Comparison of ENCODE assay signal across 1 cellular context in the genomic region with DNA sequence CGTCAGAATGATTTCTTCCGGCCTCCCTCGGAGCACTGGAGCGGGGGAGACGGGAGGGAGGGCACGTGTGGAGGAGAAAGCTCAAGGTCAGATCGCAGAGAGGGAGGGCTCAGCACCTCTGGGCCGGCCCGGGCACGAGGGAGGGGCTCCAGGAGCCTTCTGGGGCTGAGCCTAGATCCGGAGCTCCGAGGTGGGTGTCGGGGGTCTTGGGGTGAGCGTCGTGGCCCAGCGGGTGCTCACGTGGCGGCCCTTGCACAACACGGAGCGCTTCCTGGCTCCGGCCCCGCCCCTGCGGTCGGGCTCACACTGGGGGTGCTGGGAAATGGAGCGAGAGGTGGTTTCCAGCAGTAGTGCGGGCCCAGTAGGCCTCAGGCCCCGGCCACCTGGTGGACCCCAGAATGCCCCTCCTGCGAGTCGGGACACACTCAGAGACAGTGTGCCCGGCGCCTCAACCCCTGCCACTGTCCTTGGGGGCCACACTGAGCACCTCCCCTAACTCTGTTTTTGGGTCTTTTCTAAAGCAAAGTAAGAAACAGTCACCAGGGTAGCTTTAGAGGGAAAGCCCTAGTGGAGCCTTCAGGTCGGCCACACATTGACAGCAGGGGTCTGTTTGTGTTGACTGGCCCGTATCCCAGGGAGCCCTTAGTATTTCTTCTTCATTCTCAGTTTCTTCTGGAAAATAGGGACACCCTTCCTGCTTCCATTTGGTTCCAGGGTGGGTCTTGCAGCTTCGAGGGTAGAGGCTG.
TF ChIP-seq lines count a peak whose summit lies in the region.

No MANE protein-coding gene starts in this region.

TF ChIP-seq in K562, 482 proteins besides CTCF, POLR2A, EP300 and RAD21 (continued from another document and continues in another):
- TF ChIP-seq, protein P1, sequence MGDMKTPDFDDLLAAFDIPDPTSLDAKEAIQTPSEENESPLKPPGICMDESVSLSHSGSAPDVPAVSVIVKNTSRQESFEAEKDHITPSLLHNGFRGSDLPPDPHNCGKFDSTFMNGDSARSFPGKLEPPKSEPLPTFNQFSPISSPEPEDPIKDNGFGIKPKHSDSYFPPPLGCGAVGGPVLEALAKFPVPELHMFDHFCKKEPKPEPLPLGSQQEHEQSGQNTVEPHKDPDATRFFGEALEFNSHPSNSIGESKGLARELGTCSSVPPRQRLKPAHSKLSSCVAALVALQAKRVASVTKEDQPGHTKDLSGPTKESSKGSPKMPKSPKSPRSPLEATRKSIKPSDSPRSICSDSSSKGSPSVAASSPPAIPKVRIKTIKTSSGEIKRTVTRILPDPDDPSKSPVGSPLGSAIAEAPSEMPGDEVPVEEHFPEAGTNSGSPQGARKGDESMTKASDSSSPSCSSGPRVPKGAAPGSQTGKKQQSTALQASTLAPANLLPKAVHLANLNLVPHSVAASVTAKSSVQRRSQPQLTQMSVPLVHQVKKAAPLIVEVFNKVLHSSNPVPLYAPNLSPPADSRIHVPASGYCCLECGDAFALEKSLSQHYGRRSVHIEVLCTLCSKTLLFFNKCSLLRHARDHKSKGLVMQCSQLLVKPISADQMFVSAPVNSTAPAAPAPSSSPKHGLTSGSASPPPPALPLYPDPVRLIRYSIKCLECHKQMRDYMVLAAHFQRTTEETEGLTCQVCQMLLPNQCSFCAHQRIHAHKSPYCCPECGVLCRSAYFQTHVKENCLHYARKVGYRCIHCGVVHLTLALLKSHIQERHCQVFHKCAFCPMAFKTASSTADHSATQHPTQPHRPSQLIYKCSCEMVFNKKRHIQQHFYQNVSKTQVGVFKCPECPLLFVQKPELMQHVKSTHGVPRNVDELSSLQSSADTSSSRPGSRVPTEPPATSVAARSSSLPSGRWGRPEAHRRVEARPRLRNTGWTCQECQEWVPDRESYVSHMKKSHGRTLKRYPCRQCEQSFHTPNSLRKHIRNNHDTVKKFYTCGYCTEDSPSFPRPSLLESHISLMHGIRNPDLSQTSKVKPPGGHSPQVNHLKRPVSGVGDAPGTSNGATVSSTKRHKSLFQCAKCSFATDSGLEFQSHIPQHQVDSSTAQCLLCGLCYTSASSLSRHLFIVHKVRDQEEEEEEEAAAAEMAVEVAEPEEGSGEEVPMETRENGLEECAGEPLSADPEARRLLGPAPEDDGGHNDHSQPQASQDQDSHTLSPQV (IDR thresholded peaks at IDR 0.05): peak; percentile 96
- TF ChIP-seq ZNF589 (CRISPR knock-in tag; IDR thresholded peaks at IDR 0.05; ENCODE audit: low read depth) (peak; percentile 75), TRIM24 (IDR thresholded peaks at IDR 0.05) (peak in 1 of 2 experiments; percentile 35; a peak in 1 of 4 replicates), NFIC (IDR thresholded peaks at IDR 0.05) (no peak; the same call in 1 of the 2 replicates), EP400 (IDR thresholded peaks at IDR 0.05) (peak; percentile 98), ZBED1 (IDR thresholded peaks at IDR 0.05) (0 out of 2 replicates have a peak, but pooled peaks have one; percentile 27), CBFA2T3 (IDR thresholded peaks at IDR 0.05) (peak; percentile 10; the same call in 1 of the 2 replicates), RBBP5 (IDR thresholded peaks at IDR 0.05; ENCODE audit: borderline replicate concordance, insufficient read depth, low read length, poor library complexity, severe bottlenecking) (peak; percentile 41), PCBP1 (IDR thresholded peaks at IDR 0.05; ENCODE audit: low read depth, low read length, poor library complexity, severe bottlenecking) (peak; percentile 61), YY1 (IDR thresholded peaks at IDR 0.05; ENCODE audit: borderline replicate concordance in 1 of 3, control insufficient read depth in 1 of 3, extremely low read depth in 1 of 3, insufficient read depth in 3 of 3, insufficient read length in 1 of 3, insufficient replicate concordance in 2 of 3, low read depth in 1 of 3, low read length in 2 of 3) (peak in 1 of 3 experiments; percentile 32), L3MBTL2 (IDR thresholded peaks at IDR 0.05) (peak; percentile 99), SRSF3 (IDR thresholded peaks at IDR 0.05; ENCODE audit: insufficient read depth, low read length) (peak; percentile 7; the same call in 1 of the 2 replicates), SUPT5H (IDR thresholded peaks at IDR 0.05) (peak; percentile 41), GABPB1 (CRISPR knock-in tag; IDR thresholded peaks at IDR 0.05) (0 out of 2 replicates have a peak, but pooled peaks have one; percentile 11), ZNF143 (CRISPR knock-in tag; IDR thresholded peaks at IDR 0.05) (0 out of 2 replicates have a peak, but pooled peaks have one; percentile 62), NR4A1 (CRISPR knock-in tag; IDR thresholded peaks at IDR 0.05) (no peak), NR4A1 (tag; IDR thresholded peaks at IDR 0.05) (0 out of 2 replicates have a peak, but pooled peaks have one; percentile 34), JUNB (CRISPR knock-in tag; conservative IDR thresholded peaks at IDR 0.05) (no peak), PHF20 (IDR thresholded peaks at IDR 0.05; ENCODE audit: partially characterized antibody) (peak; percentile 73), SRF (CRISPR knock-in tag; IDR thresholded peaks at IDR 0.05) (peak in 1 of 2 experiments; percentile 15; a peak in 1 of 4 replicates), GABPA (tag; conservative IDR thresholded peaks at IDR 0.05; ENCODE audit: low read depth) (peak; percentile 43), SIN3B (IDR thresholded peaks at IDR 0.05; ENCODE audit: low read depth) (peak; percentile 62; the same call in 1 of the 2 replicates), MXI1 (IDR thresholded peaks at IDR 0.05; ENCODE audit: low read depth, low read length) (peak; percentile 77; the same call in 1 of the 2 replicates), CBX1 (IDR thresholded peaks at IDR 0.05; ENCODE audit: low read depth) (0 out of 2 replicates have a peak, but pooled peaks have one; percentile 22)
- TF ChIP-seq, protein P2, sequence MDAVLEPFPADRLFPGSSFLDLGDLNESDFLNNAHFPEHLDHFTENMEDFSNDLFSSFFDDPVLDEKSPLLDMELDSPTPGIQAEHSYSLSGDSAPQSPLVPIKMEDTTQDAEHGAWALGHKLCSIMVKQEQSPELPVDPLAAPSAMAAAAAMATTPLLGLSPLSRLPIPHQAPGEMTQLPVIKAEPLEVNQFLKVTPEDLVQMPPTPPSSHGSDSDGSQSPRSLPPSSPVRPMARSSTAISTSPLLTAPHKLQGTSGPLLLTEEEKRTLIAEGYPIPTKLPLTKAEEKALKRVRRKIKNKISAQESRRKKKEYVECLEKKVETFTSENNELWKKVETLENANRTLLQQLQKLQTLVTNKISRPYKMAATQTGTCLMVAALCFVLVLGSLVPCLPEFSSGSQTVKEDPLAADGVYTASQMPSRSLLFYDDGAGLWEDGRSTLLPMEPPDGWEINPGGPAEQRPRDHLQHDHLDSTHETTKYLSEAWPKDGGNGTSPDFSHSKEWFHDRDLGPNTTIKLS (IDR thresholded peaks at IDR 0.05; ENCODE audit: borderline replicate concordance, low read depth): peak; percentile 93
- TF ChIP-seq, protein P3, sequence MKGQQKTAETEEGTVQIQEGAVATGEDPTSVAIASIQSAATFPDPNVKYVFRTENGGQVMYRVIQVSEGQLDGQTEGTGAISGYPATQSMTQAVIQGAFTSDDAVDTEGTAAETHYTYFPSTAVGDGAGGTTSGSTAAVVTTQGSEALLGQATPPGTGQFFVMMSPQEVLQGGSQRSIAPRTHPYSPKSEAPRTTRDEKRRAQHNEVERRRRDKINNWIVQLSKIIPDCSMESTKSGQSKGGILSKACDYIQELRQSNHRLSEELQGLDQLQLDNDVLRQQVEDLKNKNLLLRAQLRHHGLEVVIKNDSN (CRISPR knock-in tag; IDR thresholded peaks at IDR 0.05): peak; percentile 86
- TF ChIP-seq, protein P4, sequence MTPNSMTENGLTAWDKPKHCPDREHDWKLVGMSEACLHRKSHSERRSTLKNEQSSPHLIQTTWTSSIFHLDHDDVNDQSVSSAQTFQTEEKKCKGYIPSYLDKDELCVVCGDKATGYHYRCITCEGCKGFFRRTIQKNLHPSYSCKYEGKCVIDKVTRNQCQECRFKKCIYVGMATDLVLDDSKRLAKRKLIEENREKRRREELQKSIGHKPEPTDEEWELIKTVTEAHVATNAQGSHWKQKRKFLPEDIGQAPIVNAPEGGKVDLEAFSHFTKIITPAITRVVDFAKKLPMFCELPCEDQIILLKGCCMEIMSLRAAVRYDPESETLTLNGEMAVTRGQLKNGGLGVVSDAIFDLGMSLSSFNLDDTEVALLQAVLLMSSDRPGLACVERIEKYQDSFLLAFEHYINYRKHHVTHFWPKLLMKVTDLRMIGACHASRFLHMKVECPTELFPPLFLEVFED (CRISPR knock-in tag; conservative IDR thresholded peaks at IDR 0.05): peak; percentile 60; the same call in 1 of the 2 replicates
- TF ChIP-seq, protein P5, sequence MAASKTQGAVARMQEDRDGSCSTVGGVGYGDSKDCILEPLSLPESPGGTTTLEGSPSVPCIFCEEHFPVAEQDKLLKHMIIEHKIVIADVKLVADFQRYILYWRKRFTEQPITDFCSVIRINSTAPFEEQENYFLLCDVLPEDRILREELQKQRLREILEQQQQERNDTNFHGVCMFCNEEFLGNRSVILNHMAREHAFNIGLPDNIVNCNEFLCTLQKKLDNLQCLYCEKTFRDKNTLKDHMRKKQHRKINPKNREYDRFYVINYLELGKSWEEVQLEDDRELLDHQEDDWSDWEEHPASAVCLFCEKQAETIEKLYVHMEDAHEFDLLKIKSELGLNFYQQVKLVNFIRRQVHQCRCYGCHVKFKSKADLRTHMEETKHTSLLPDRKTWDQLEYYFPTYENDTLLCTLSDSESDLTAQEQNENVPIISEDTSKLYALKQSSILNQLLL (CRISPR knock-in tag; IDR thresholded peaks at IDR 0.05; ENCODE audit: borderline replicate concordance): no peak
- TF ChIP-seq, protein P6, sequence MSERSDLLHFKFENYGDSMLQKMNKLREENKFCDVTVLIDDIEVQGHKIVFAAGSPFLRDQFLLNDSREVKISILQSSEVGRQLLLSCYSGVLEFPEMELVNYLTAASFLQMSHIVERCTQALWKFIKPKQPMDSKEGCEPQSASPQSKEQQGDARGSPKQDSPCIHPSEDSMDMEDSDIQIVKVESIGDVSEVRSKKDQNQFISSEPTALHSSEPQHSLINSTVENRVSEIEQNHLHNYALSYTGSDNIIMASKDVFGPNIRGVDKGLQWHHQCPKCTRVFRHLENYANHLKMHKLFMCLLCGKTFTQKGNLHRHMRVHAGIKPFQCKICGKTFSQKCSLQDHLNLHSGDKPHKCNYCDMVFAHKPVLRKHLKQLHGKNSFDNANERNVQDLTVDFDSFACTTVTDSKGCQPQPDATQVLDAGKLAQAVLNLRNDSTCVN (CRISPR knock-in tag; IDR thresholded peaks at IDR 0.05): no peak
- TF ChIP-seq, protein P7, sequence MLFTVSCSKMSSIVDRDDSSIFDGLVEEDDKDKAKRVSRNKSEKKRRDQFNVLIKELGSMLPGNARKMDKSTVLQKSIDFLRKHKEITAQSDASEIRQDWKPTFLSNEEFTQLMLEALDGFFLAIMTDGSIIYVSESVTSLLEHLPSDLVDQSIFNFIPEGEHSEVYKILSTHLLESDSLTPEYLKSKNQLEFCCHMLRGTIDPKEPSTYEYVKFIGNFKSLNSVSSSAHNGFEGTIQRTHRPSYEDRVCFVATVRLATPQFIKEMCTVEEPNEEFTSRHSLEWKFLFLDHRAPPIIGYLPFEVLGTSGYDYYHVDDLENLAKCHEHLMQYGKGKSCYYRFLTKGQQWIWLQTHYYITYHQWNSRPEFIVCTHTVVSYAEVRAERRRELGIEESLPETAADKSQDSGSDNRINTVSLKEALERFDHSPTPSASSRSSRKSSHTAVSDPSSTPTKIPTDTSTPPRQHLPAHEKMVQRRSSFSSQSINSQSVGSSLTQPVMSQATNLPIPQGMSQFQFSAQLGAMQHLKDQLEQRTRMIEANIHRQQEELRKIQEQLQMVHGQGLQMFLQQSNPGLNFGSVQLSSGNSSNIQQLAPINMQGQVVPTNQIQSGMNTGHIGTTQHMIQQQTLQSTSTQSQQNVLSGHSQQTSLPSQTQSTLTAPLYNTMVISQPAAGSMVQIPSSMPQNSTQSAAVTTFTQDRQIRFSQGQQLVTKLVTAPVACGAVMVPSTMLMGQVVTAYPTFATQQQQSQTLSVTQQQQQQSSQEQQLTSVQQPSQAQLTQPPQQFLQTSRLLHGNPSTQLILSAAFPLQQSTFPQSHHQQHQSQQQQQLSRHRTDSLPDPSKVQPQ (CRISPR knock-in tag; IDR thresholded peaks at IDR 0.05; ENCODE audit: borderline replicate concordance): no peak
- TF ChIP-seq, protein P8, sequence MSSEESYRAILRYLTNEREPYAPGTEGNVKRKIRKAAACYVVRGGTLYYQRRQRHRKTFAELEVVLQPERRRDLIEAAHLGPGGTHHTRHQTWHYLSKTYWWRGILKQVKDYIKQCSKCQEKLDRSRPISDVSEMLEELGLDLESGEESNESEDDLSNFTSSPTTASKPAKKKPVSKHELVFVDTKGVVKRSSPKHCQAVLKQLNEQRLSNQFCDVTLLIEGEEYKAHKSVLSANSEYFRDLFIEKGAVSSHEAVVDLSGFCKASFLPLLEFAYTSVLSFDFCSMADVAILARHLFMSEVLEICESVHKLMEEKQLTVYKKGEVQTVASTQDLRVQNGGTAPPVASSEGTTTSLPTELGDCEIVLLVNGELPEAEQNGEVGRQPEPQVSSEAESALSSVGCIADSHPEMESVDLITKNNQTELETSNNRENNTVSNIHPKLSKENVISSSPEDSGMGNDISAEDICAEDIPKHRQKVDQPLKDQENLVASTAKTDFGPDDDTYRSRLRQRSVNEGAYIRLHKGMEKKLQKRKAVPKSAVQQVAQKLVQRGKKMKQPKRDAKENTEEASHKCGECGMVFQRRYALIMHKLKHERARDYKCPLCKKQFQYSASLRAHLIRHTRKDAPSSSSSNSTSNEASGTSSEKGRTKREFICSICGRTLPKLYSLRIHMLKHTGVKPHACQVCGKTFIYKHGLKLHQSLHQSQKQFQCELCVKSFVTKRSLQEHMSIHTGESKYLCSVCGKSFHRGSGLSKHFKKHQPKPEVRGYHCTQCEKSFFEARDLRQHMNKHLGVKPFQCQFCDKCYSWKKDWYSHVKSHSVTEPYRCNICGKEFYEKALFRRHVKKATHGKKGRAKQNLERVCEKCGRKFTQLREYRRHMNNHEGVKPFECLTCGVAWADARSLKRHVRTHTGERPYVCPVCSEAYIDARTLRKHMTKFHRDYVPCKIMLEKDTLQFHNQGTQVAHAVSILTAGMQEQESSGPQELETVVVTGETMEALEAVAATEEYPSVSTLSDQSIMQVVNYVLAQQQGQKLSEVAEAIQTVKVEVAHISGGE (CRISPR knock-in tag; IDR thresholded peaks at IDR 0.05): peak in 1 of 3 experiments; percentile 23; a peak in 1 of 6 replicates
